In the genomic region with DNA sequence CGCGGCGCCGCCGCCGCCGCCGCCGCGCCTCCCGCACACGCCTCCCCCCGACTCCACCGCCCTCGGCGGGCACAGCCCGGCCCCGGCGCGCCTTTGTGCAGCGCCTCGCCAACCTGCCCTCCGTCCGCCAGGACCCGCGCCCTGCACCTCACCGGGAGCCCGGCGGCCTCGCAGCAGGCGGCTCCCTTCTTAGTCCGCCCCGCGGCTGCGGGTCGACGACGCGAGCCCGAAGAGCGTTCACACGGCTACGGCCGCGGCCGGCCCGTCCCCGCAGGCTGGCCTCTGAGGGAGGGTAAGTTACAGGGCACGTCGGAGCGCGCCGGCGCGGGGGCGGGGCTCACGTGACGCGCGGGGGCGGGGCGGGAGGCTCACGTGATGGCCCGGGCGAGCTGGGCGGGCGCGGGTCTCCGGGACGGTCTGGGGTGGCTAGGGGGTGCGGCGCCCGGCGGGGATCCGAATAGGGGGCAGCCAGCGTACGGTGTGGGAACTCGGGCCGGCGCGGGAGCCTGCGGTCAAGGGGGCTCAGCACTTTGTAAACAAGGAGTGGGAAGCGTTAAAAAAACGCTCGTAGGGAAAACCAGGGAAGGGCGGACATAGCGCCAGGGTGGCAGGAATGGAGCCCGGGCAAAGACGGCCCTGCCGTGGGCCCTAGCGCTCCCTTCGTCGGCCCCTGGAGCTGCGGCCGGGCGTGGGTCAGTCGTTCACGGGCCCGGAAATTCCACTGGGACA, we compare ENCODE assay signal across 9 cellular contexts. TPM values are rescaled to one million over a fixed set of nuclear protein-coding genes. Genes with fewer than 3 reads are reported as not detected.
DNase-seq lines count a peak whose midpoint lies in the region; ATAC-seq, FAIRE-seq and TF ChIP-seq lines count a peak whose summit lies in the region.
"Had no signal": no experiment of that assay in that cellular context is flagged by ENCODE, and none has a peak within 500 bp of the region (broad histone marks: within the 10 kb centered on the region; RNA-seq: fewer than 3 reads in every experiment).

Gene ARHGAP12 (minus strand): TSS at position 301 of the 729 bp plus-strand sequence. CDS start 19,976 bp downstream, outside the sequence.

- H2BK20ac ChIP-seq in H1 (ENCODE audit: low read length): no peak within 1 kb of the TSS

- peaks cover 12% of the 10 kb centered on the region for H3K23me2 ChIP-seq in H1 (ENCODE audit: low read depth, low read length)

- H4K20me1 ChIP-seq in H1 (replicated peaks in 1 of 2; ENCODE audit: control insufficient read depth in 1 of 2, insufficient read depth in 2 of 2, low read length in 2 of 2): peaks cover 4 to 5% of the 10 kb centered on the region in 2 experiments

- no peak for FAIRE-seq in H1 (lab: Jason Lieb, UNC)
- FAIRE-seq: endometrium had no signal

- no peak within 1 kb of the TSS for H2BK120ac ChIP-seq in H1 (replicated peaks; ENCODE audit: low read depth, low read length)
- H2BK120ac ChIP-seq in mesenchymal stem cell (ENCODE audit: low read depth, low read length): peak within 1 kb of the TSS; percentile 94

- H3K56ac ChIP-seq in H1 (replicated peaks; ENCODE audit: insufficient read length, low read depth, low read length): peak within 1 kb of the TSS; percentile 95

- H3K4me2 ChIP-seq in H1 (ENCODE audit: insufficient read depth in 1 of 2, low read depth in 2 of 2, low read length in 2 of 2): peak within 1 kb of the TSS; percentile 81 to 93
- peak within 1 kb of the TSS; percentile 79 for H3K4me2 ChIP-seq in mesenchymal stem cell (ENCODE audit: low read length, poor library complexity, severe bottlenecking)

- peak within 1 kb of the TSS; percentile 87 for H3K4me3 ChIP-seq in BE2C (ENCODE audit: low read depth, low read length)
- peak within 1 kb of the TSS; percentile 76 to 93 (median 90) for H3K4me3 ChIP-seq in H1 (ENCODE audit: extremely low read depth in 1 of 4, insufficient read depth in 2 of 4, low read depth in 3 of 4, low read length in 4 of 4)
- H3K4me3 ChIP-seq in mesenchymal stem cell (ENCODE audit: insufficient read depth in 1 of 2, low read depth in 1 of 2, low read length in 2 of 2): peak within 1 kb of the TSS; percentile 84 to 99

- CTCF ChIA-PET in H1 (lab: Charles Lee; ENCODE audit: partially characterized antibody): interaction anchor here (0.6 to 1.3 kb wide), 6 partner anchors 16 to 329 kb away, joined by 3 to 6 read pairs (median 3); no protein-coding TSS in a partner anchor

- TF ChIP-seq RAD21 in H1 (IDR thresholded peaks at IDR 0.05 in 1 of 2, conservative IDR thresholded peaks at IDR 0.05 in 1 of 2; ENCODE audit: low read depth in 2 of 2, low read length in 2 of 2): no peak; a peak in 1 of 4 replicates

- H3K79me2 ChIP-seq in H1 (ENCODE audit: control insufficient read depth in 1 of 2, insufficient read depth in 2 of 2, low read length in 2 of 2): peaks cover 30 to 44% of the 10 kb centered on the region in 2 experiments

- no peaks in the 10 kb centered on the region for H3K79me1 ChIP-seq in H1 (ENCODE audit: low read depth, low read length)
- H3K79me1 ChIP-seq in mesenchymal stem cell (replicated peaks; ENCODE audit: low read length, poor library complexity, severe bottlenecking): peaks cover 2% of the 10 kb centered on the region

- peak; percentile 91 for DNase-seq in BE2C
- peak; percentile 35 for DNase-seq in NCI-H748 treated with DMSO at 0.1 percent for 48 hours (lab: John Stamatoyannopoulos, UW)
- peak; percentile 49 to 72 (median 60) for DNase-seq in activated CD8-positive, alpha-beta memory T cell treated with anti-CD3 and anti-CD28 coated beads for 48 hours (ENCODE audit: low read depth in 2 of 3, low spot score in 2 of 3)
- DNase-seq in H1 (ENCODE audit: low read depth in 1 of 2, low spot score in 2 of 2): peak in 1 of 2 experiments; percentile 97
- peak; percentile 86 for DNase-seq in mesenchymal stem cell
- DNase-seq in stimulated activated CD8-positive, alpha-beta memory T cell treated with anti-CD3 and anti-CD28 coated beads, Interleukin-12 subunit alpha, Interleukin-12 subunit beta, amount 100 ng/mL, for 1 hour (ENCODE audit: low read depth): peak; percentile 75

- TF ChIP-seq EP300 in H1 (IDR thresholded peaks at IDR 0.05; ENCODE audit: borderline replicate concordance in 1 of 2, low read depth in 2 of 2, low read length in 2 of 2): no peak

- H2AK5ac ChIP-seq in H1 (ENCODE audit: low read depth, low read length) (no peak within 1 kb of the TSS), mesenchymal stem cell (ENCODE audit: low read length, severe bottlenecking) (no peak within 1 kb of the TSS)

- WGBS in H1 (ENCODE audit: extremely low coverage in 1 of 2, insufficient coverage in 1 of 2, insufficient read length in 1 of 2, insufficient replicate concordance in 2 of 2, low coverage in 1 of 2, low lambda C conversion rate in 2 of 2, missing lambda C conversion rate in 1 of 2), 2 experiments: 1% methylated on average over 12 of the region's 99 CpGs; no CpG with 5 or more reads in 1 of the 2 experiments
- under 1% methylated on average over 68 of the region's 99 CpGs for WGBS in mesenchymal stem cell

- H2BK12ac ChIP-seq in H1 (ENCODE audit: low read depth, low read length) (peak within 1 kb of the TSS; percentile 43; the same call in 1 of the 2 replicates), mesenchymal stem cell (ENCODE audit: low read length in 2 of 2) (peak within 1 kb of the TSS in 1 of 2 experiments; percentile 96)

- TF ChIP-seq CTCF in BE2C (IDR thresholded peaks at IDR 0.05; ENCODE audit: low read depth, low read length) (no peak), H1 (IDR thresholded peaks at IDR 0.05; ENCODE audit: control extremely low read depth in 1 of 3, insufficient read depth in 1 of 3, low read depth in 1 of 3, low read length in 3 of 3) (no peak)

- H3K4ac ChIP-seq in H1 (replicated peaks; ENCODE audit: insufficient read length, low read depth, low read length): peak within 1 kb of the TSS; percentile 20
- peak within 1 kb of the TSS; percentile 96 to 99 for H3K4ac ChIP-seq in mesenchymal stem cell (ENCODE audit: low read depth in 1 of 2, low read length in 2 of 2)

- no peaks in the 10 kb centered on the region for H3K36me3 ChIP-seq in BE2C
- no peaks in the 10 kb centered on the region; a peak in 1 of 8 replicates for H3K36me3 ChIP-seq in H1 (ENCODE audit: control insufficient read depth in 2 of 4, insufficient read depth in 4 of 4, low read length in 3 of 4)
- no peaks in the 10 kb centered on the region for H3K36me3 ChIP-seq in mesenchymal stem cell (ENCODE audit: control insufficient read depth in 1 of 2, insufficient read depth in 2 of 2, low read depth in 1 of 2, low read length in 2 of 2)

- ATAC-seq in GM19025 (IDR thresholded peaks at IDR 0.05; ENCODE audit: low read depth, unreplicated experiment) (peak; percentile 78), HG03196 (IDR thresholded peaks at IDR 0.05; ENCODE audit: unreplicated experiment) (peak; percentile 63)

- POLR2A ChIA-PET in H1 (lab: Charles Lee; ENCODE audit: partially characterized antibody): interaction anchor here (0.7 to 3.2 kb wide), 9 partner anchors 12 to 72 kb away, joined by 3 to 12 read pairs (median 3); no protein-coding TSS in a partner anchor

- peak within 1 kb of the TSS; percentile 93 for H4K8ac ChIP-seq in H1 (ENCODE audit: extremely low read depth, insufficient read depth, low read length)
- peak within 1 kb of the TSS; percentile 93 for H4K8ac ChIP-seq in mesenchymal stem cell (ENCODE audit: low read length)

- H3K9me3 ChIP-seq in BE2C (no peaks in the 10 kb centered on the region), H1 (ENCODE audit: insufficient read depth in 2 of 2, low read depth in 1 of 2, low read length in 1 of 2) (peaks cover 0 to under 1% of the 10 kb centered on the region in 2 experiments; a peak in 1 of 4 replicates), mesenchymal stem cell (ENCODE audit: control insufficient read depth, low read length) (no peaks in the 10 kb centered on the region)

- H3K27me3 ChIP-seq in BE2C: no peaks in the 10 kb centered on the region
- H3K27me3 ChIP-seq in H1 (replicated peaks in 1 of 4; ENCODE audit: control insufficient read depth in 3 of 4, extremely low read depth in 1 of 4, insufficient read depth in 3 of 4, low read length in 3 of 4): no peaks in the 10 kb centered on the region
- H3K27me3 ChIP-seq in mesenchymal stem cell (ENCODE audit: control insufficient read depth in 1 of 2, insufficient read depth in 1 of 2, low read length in 2 of 2): no peaks in the 10 kb centered on the region

- H2BK5ac ChIP-seq in H1 (ENCODE audit: low read depth, low read length): peak within 1 kb of the TSS; percentile 89
- H2BK5ac ChIP-seq in mesenchymal stem cell (ENCODE audit: low read depth, low read length, poor library complexity, severe bottlenecking): peak within 1 kb of the TSS; percentile 96

- peak within 1 kb of the TSS; percentile 79 for H4K91ac ChIP-seq in H1 (replicated peaks; ENCODE audit: insufficient read length, low read length)
- peak within 1 kb of the TSS; percentile 91 for H4K91ac ChIP-seq in mesenchymal stem cell (ENCODE audit: low read length)

- H2AFZ ChIP-seq in H1 (ENCODE audit: low read length) (peak within 1 kb of the TSS; percentile 60; the same call in 1 of the 2 replicates), mesenchymal stem cell (ENCODE audit: low read depth, low read length) (peak within 1 kb of the TSS; percentile 86)

- H3K14ac ChIP-seq in H1 (ENCODE audit: insufficient read length) (no peak within 1 kb of the TSS), mesenchymal stem cell (ENCODE audit: low read length in 2 of 2) (peak within 1 kb of the TSS in 1 of 2 experiments; percentile 99)

- H3K9ac ChIP-seq in H1 (replicated peaks in 1 of 4; ENCODE audit: extremely low read depth in 1 of 4, low read depth in 3 of 4, low read length in 3 of 4) (peak within 1 kb of the TSS; percentile 67 to 93 (median 87)), mesenchymal stem cell (ENCODE audit: low read length) (peak within 1 kb of the TSS; percentile 95)

- H3K4me1 ChIP-seq in BE2C (no peaks in the 10 kb centered on the region), H1 (replicated peaks in 1 of 4; ENCODE audit: control insufficient read depth in 3 of 4, insufficient read depth in 4 of 4, low read length in 3 of 4) (peaks cover 0 to 7% (median 0%) of the 10 kb centered on the region in 4 experiments; a peak in 3 of 7 replicates), mesenchymal stem cell (ENCODE audit: control insufficient read depth, insufficient read depth, low read depth, low read length) (peaks cover 2% of the 10 kb centered on the region)

- H3K23ac ChIP-seq in H1 (ENCODE audit: insufficient read length): no peak within 1 kb of the TSS
- peak within 1 kb of the TSS in 1 of 2 experiments; percentile 98 for H3K23ac ChIP-seq in mesenchymal stem cell (ENCODE audit: low read length in 2 of 2)

- H3K27ac ChIP-seq in H1 (ENCODE audit: low read depth, low read length) (peak within 1 kb of the TSS; percentile 88; the same call in 1 of the 2 replicates), mesenchymal stem cell (ENCODE audit: low read length, poor library complexity, severe bottlenecking) (peak within 1 kb of the TSS; percentile 81)

- TF ChIP-seq POLR2A in H1 (IDR thresholded peaks at IDR 0.05; ENCODE audit: control extremely low read depth in 1 of 2, low read depth in 2 of 2, low read length in 2 of 2): peak; percentile 87 to 88

- H2BK15ac ChIP-seq in H1 (ENCODE audit: low read length): 0 out of 2 replicates have a peak within 1 kb of the TSS, but pooled peaks have one; percentile 18
- H2BK15ac ChIP-seq in mesenchymal stem cell (ENCODE audit: low read depth, poor library complexity, severe bottlenecking): peak within 1 kb of the TSS; percentile 86

- H4K5ac ChIP-seq in H1 (ENCODE audit: insufficient read length, low read depth, low read length): peak within 1 kb of the TSS; percentile 88

- H3K18ac ChIP-seq in H1 (ENCODE audit: extremely low read depth, low read length): peak within 1 kb of the TSS; percentile 91
- H3K18ac ChIP-seq in mesenchymal stem cell (ENCODE audit: low read depth in 1 of 2, low read length in 2 of 2): peak within 1 kb of the TSS; percentile 87 to 100

RNA-seq across cellular contexts. Expression of gene ARHGAP12, which starts in this region (rescaled TPM):
- polyA plus RNA-seq in BE2C (2012; ENCODE audit: insufficient read depth, insufficient read length, low read depth): 3.5 TPM
- total RNA-seq in H1 (2021; fragmentation: NEBNext Ultra II Directional; extraction: Animal tissue kit (Norgen Biotek cat#: 25700)): 39.0 and 40.9 TPM in 2 replicates
- polyA plus RNA-seq in H1 (2011; rRNA removed): 5.6 and 10.1 TPM in 2 replicates
- polyA plus RNA-seq in H1 (2011; cell fraction: cytosol; rRNA removed): 14.3 TPM
- 6.2 TPM for polyA plus RNA-seq in H1 (2011; cell fraction: nucleus; rRNA removed)
- 12.1 to 26.3 TPM (median 16.0 TPM) in 4 replicates for polyA plus RNA-seq in H1 (2012, experiment 1 of 2)
- 2.2 TPM for polyA plus RNA-seq in H1 (2012, experiment 2 of 2)
- polyA plus RNA-seq in H1 (2013, experiment 1 of 2): 27.0 TPM
- polyA plus RNA-seq in H1 (2013, experiment 2 of 2): 30.0 TPM
- polyA minus RNA-seq in H1 (2011; rRNA and poly(A)+ RNA removed): 26.4 and 35.0 TPM in 2 replicates
- polyA minus RNA-seq in H1 (2011; cell fraction: cytosol; rRNA and poly(A)+ RNA removed): 23.9 TPM
- polyA minus RNA-seq in H1 (2011; cell fraction: nucleus; rRNA and poly(A)+ RNA removed): 57.9 TPM
- 20.8 TPM for polyA plus RNA-seq in mesenchymal stem cell (2013, experiment 1 of 2)
- polyA plus RNA-seq in mesenchymal stem cell (2013, experiment 2 of 2): 20.0 TPM
